ENCODE assay signal across 1 cellular context in the genomic region with DNA sequence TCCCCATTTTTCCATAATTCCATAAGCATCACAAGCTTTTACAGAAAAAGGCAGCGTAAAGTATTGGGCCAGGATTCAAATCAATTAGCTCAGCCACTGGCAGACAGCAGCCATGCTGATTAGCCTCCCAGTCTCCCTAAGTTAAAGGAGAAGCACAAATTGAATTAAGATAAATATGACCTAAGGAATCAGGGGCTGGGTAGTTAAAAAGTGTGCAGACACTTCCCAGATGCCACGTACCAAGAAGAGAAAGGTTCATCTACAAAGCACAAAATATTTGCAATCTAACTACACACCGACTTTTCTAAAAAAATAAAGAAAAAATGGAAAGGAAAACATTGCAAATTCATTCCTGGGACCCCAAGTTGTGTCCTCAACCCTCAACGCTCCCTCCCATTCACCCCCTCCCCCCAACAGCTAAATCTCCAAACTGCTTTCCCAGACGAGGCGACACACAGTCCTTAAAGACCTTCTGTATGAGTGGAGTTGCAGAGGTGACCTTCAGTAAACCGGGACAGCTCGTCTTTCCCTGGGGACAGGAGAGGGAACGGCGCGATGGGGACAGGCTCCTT.
TF ChIP-seq lines count a peak whose summit lies in the region.

No MANE protein-coding gene starts in this region.

TF ChIP-seq in SK-N-SH treated with all-trans-retinoic acid at 6 μM for 48 hours, 23 proteins besides CTCF, POLR2A, EP300 and RAD21 (continued from another document):
- TF ChIP-seq, protein P1, sequence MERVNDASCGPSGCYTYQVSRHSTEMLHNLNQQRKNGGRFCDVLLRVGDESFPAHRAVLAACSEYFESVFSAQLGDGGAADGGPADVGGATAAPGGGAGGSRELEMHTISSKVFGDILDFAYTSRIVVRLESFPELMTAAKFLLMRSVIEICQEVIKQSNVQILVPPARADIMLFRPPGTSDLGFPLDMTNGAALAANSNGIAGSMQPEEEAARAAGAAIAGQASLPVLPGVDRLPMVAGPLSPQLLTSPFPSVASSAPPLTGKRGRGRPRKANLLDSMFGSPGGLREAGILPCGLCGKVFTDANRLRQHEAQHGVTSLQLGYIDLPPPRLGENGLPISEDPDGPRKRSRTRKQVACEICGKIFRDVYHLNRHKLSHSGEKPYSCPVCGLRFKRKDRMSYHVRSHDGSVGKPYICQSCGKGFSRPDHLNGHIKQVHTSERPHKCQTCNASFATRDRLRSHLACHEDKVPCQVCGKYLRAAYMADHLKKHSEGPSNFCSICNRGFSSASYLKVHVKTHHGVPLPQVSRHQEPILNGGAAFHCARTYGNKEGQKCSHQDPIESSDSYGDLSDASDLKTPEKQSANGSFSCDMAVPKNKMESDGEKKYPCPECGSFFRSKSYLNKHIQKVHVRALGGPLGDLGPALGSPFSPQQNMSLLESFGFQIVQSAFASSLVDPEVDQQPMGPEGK (CRISPR knock-in tag; IDR thresholded peaks at IDR 0.05; ENCODE audit: borderline replicate concordance), result no peak
